ENCODE assay signal across 8 cellular contexts in genomic region chr9:93028448-93029006, GRCh38. TPM values are rescaled to one million over a fixed set of nuclear protein-coding genes. Genes with fewer than 3 reads are reported as not detected.
DNase-seq lines count a peak whose midpoint lies in the region; ATAC-seq, FAIRE-seq and TF ChIP-seq lines count a peak whose summit lies in the region.
"Had no signal": no experiment of that assay in that cellular context is flagged by ENCODE, and none has a peak within 500 bp of the region (broad histone marks: within the 10 kb centered on the region; RNA-seq: fewer than 3 reads in every experiment).

No MANE protein-coding gene starts in this region.

- H3K27me3 ChIP-seq in bronchial epithelial cell (ENCODE audit: control insufficient read depth, insufficient read depth, low read length) = peaks cover 5% of the 10 kb centered on the region
- no peaks in the 10 kb centered on the region for H3K27me3 ChIP-seq in tibial nerve

- H3K27ac ChIP-seq in tibial nerve = peak overlapping the region in 1 of 4 donors; percentile 50

- 35 to 44% methylated on average over 6 of the region's 6 CpGs for WGBS in tibial nerve, 2 donors

- peak overlapping the region; percentile 94 for H3K27ac Mint-ChIP-seq in stimulated activated effector memory CD8-positive, alpha-beta T cell treated with anti-CD3 and anti-CD28 coated beads, Interleukin-12 subunit alpha, Interleukin-12 subunit beta, amount 100 ng/mL, for 72 hours

- FAIRE-seq in bronchial epithelial cell (lab: Jason Lieb, UNC) = no peak

- TF ChIP-seq POLR2A in tibial nerve (IDR thresholded peaks at IDR 0.05) = no peak

- peak overlapping the region; percentile 42 for H3K4me3 Mint-ChIP-seq in stimulated activated effector memory CD8-positive, alpha-beta T cell treated with anti-CD3 and anti-CD28 coated beads, Interleukin-12 subunit alpha, Interleukin-12 subunit beta, amount 100 ng/mL, for 72 hours

- peaks cover 89% of the 10 kb centered on the region for H3K36me3 Mint-ChIP-seq in stimulated activated effector memory CD8-positive, alpha-beta T cell treated with anti-CD3 and anti-CD28 coated beads, Interleukin-12 subunit alpha, Interleukin-12 subunit beta, amount 100 ng/mL, for 72 hours

- peaks cover 0 to 18% (median 3%) of the 10 kb centered on the region in 4 donors for H3K4me1 ChIP-seq in tibial nerve

- DNase-seq in T-helper 9 cell (peak; percentile 55), bronchial epithelial cell (ENCODE audit: low read depth) (peak; percentile 13), mesenteric fat pad (ENCODE audit: low spot score) (no peak), tibial nerve (ENCODE audit: low spot score in 2 of 2) (no peak), NCI-H526 (lab: John Stamatoyannopoulos, UW) (no peak)
- peak; percentile 21 to 67 for DNase-seq in stimulated activated effector memory CD8-positive, alpha-beta T cell treated with anti-CD3 and anti-CD28 coated beads, Interleukin-12 subunit alpha, Interleukin-12 subunit beta, amount 100 ng/mL, for 72 hours (ENCODE audit: low spot score in 2 of 2)
- DNase-seq: NCI-H82 had no signal

- no peak for TF ChIP-seq CTCF in bronchial epithelial cell (IDR thresholded peaks at IDR 0.05; ENCODE audit: insufficient read depth, low read length, severe bottlenecking)
- no peak for TF ChIP-seq CTCF in tibial nerve (IDR thresholded peaks at IDR 0.05)

- TF ChIP-seq EP300 in tibial nerve (IDR thresholded peaks at IDR 0.05) = peak in 1 of 2 donors; percentile 7

- no peak overlapping the region for H3K4me3 ChIP-seq in bronchial epithelial cell (ENCODE audit: low read depth, low read length)
- H3K4me3 ChIP-seq in tibial nerve = no peak overlapping the region

- no peaks in the 10 kb centered on the region for H3K36me3 ChIP-seq in bronchial epithelial cell (ENCODE audit: control insufficient read depth, insufficient read depth, low read length)
- no peaks in the 10 kb centered on the region for H3K36me3 ChIP-seq in tibial nerve

- no peaks in the 10 kb centered on the region for H3K9me3 ChIP-seq in tibial nerve

- H3K4me1 Mint-ChIP-seq in stimulated activated effector memory CD8-positive, alpha-beta T cell treated with anti-CD3 and anti-CD28 coated beads, Interleukin-12 subunit alpha, Interleukin-12 subunit beta, amount 100 ng/mL, for 72 hours = peaks cover 49% of the 10 kb centered on the region

- ATAC-seq in HG03432 (IDR thresholded peaks at IDR 0.05; ENCODE audit: unreplicated experiment) = peak; percentile 40
- peak; percentile 70 for ATAC-seq in stimulated activated effector memory CD8-positive, alpha-beta T cell treated with anti-CD3 and anti-CD28 coated beads, Interleukin-12 subunit alpha, Interleukin-12 subunit beta, amount 100 ng/mL, for 72 hours

- no peaks in the 10 kb centered on the region for H3K9me3 Mint-ChIP-seq in stimulated activated effector memory CD8-positive, alpha-beta T cell treated with anti-CD3 and anti-CD28 coated beads, Interleukin-12 subunit alpha, Interleukin-12 subunit beta, amount 100 ng/mL, for 72 hours

RNA-seq across cellular contexts. Expression of gene SUSD3, which starts 30.0 kb away (rescaled TPM):
- total RNA-seq in bronchial epithelial cell = 0.26 TPM in 1 of 2 replicates, not detected in the other
- total RNA-seq in mesenteric fat pad = 2.0 TPM
- 1 to 10 TPM in 3 of 4 donors, not detected in 1; 3.0 to 4.2 (median 3.7) TPM for total RNA-seq in tibial nerve

Comparison
In these comparisons a context has a peak if more than half of its experiments do, and no peak if none do; other contexts are left out.
1. DNase-seq: peak in T-helper 9 cell (single experiment), bronchial epithelial cell (single experiment) and stimulated activated effector memory CD8-positive, alpha-beta T cell treated with anti-CD3 and anti-CD28 coated beads, Interleukin-12 subunit alpha, Interleukin-12 subunit beta, amount 100 ng/mL, for 72 hours (2 of 2); none in mesenteric fat pad (single experiment), tibial nerve (0 of 2) and NCI-H526 (0 of 2).